11 cellular contexts compared by ENCODE assay signal in genomic region chr11:72326151-72326842, GRCh38.
DNase-seq lines count a peak whose midpoint lies in the region; ATAC-seq, FAIRE-seq and TF ChIP-seq lines count a peak whose summit lies in the region.
"Had no signal": no experiment of that assay in that cellular context is flagged by ENCODE, and none has a peak within 500 bp of the region (broad histone marks: within the 10 kb centered on the region; RNA-seq: fewer than 3 reads in every experiment).

No MANE protein-coding gene starts in this region.

- H3K4me3 ChIP-seq in astrocyte of the spinal cord (ENCODE audit: low read depth, low read length) (no peak overlapping the region), osteoblast (ENCODE audit: insufficient read depth, low read length) (no peak overlapping the region)
- H3K4me3 ChIP-seq: hepatocyte, MG63 had no signal

- DNase-seq in Daoy (ENCODE audit: low read depth) (peak; percentile 23), RKO (ENCODE audit: low spot score) (peak; percentile 65), astrocyte of the spinal cord (ENCODE audit: low read depth, low spot score) (peak; percentile 39), osteoblast (ENCODE audit: insufficient read length, low spot score, missing footprints) (peak; percentile 49), urothelium cell line (ENCODE audit: low spot score) (no peak), HuH-7 (ENCODE audit: low spot score) (no peak)
- DNase-seq: cortex of kidney, MG63 had no signal

- no peaks in the 10 kb centered on the region for H3K27me3 ChIP-seq in osteoblast (ENCODE audit: insufficient read depth, low read length)
- H3K27me3 ChIP-seq: hepatocyte, MG63 had no signal

- TF ChIP-seq CTCF in astrocyte of the spinal cord (IDR thresholded peaks at IDR 0.05; ENCODE audit: low read depth, low read length) (no peak), osteoblast (IDR thresholded peaks at IDR 0.05; ENCODE audit: extremely low read depth, low read depth, low read length) (no peak)

- no peak for ATAC-seq in GM21423 (IDR thresholded peaks at IDR 0.05; ENCODE audit: unreplicated experiment)
- ATAC-seq in HG03354 (IDR thresholded peaks at IDR 0.05; ENCODE audit: poor library complexity, severe bottlenecking, unreplicated experiment), result no peak

- peaks cover 23% of the 10 kb centered on the region for H3K4me1 ChIP-seq in osteoblast (ENCODE audit: insufficient read depth, low read length)

- H3K9me3 ChIP-seq in osteoblast (ENCODE audit: low read depth, low read length), result no peaks in the 10 kb centered on the region
- H3K9me3 ChIP-seq: MG63 had no signal

- H3K27ac ChIP-seq in osteoblast (ENCODE audit: low read depth, low read length), result peak overlapping the region; percentile 54
- H3K27ac ChIP-seq: hepatocyte had no signal

- no peaks in the 10 kb centered on the region for H3K36me3 ChIP-seq in osteoblast (ENCODE audit: insufficient read depth, low read length)

- in situ Hi-C loops in astrocyte of the spinal cord (cut with HindIII; ENCODE audit: low sequenced_read_pairs), result no loop called here

- no peaks in the 10 kb centered on the region for H3K79me2 ChIP-seq in osteoblast (ENCODE audit: insufficient read depth, low read length)
- H3K79me2 ChIP-seq: hepatocyte had no signal

- no peaks in the 10 kb centered on the region for H4K20me1 ChIP-seq in osteoblast (ENCODE audit: insufficient read depth, low read length)

- H2AFZ ChIP-seq in osteoblast (ENCODE audit: low read length), result no peak overlapping the region
- H2AFZ ChIP-seq: hepatocyte had no signal

- FAIRE-seq in urothelium cell line (lab: Jason Lieb, UNC), result no peak

- no peak overlapping the region for H3K4me2 ChIP-seq in osteoblast (ENCODE audit: insufficient read depth, low read length)
- H3K4me2 ChIP-seq: hepatocyte had no signal

Comparison
In these comparisons a context has a peak if more than half of its experiments do, and no peak if none do; other contexts are left out.
1. DNase-seq: peak in Daoy (single experiment), RKO (single experiment), astrocyte of the spinal cord (single experiment) and osteoblast (single experiment); none in urothelium cell line (single experiment) and HuH-7 (single experiment).